8 cellular contexts compared by ENCODE assay signal in genomic region chr17:5237541-5238016, GRCh38. TPM values are rescaled to one million over a fixed set of nuclear protein-coding genes. Genes with fewer than 3 reads are reported as not detected.
A peak's percentile ranks its signal among the peaks of the same experiment; 100 is the strongest.
DNase-seq lines count a peak whose midpoint lies in the region; ATAC-seq and TF ChIP-seq lines count a peak whose summit lies in the region.

No MANE protein-coding gene starts in this region.

- ATAC-seq in GM23338 (peak; percentile 100), Right ventricle myocardium superior (ENCODE audit: poor library complexity) (peak; percentile 52), gastrocnemius medialis (peak in 1 of 2 donors; percentile 41), HG02852 (IDR thresholded peaks at IDR 0.05; ENCODE audit: unreplicated experiment) (no peak), HG02759 (IDR thresholded peaks at IDR 0.05; ENCODE audit: unreplicated experiment) (no peak)

- no peak overlapping the region for H3K27ac Mint-ChIP-seq in GM23338

- H3K4me3 Mint-ChIP-seq in GM23338 = no peak overlapping the region

- no peak overlapping the region for H3K27ac ChIP-seq in GM23338 (ENCODE audit: low read depth)
- H3K27ac ChIP-seq in gastrocnemius medialis = no peak overlapping the region

- H3K27me3 ChIP-seq in GM23338 (ENCODE audit: insufficient read depth) (no peaks in the 10 kb centered on the region), gastrocnemius medialis (no peaks in the 10 kb centered on the region)

- TF ChIP-seq CTCF in GM23338 (conservative IDR thresholded peaks at IDR 0.05; ENCODE audit: low read depth in 2 of 2) (peak; percentile 90 to 92), gastrocnemius medialis (IDR thresholded peaks at IDR 0.05 in 4 of 5, conservative IDR thresholded peaks at IDR 0.05 in 1 of 5) (peak in 4 of 5 experiments; percentile 9 to 48 (median 35))

- H3K9me3 Mint-ChIP-seq in GM23338 = no peaks in the 10 kb centered on the region; the same call in 2 of the 3 replicates

- H3K9me2 ChIP-seq in GM23338 (ENCODE audit: insufficient read depth) = no peaks in the 10 kb centered on the region

- H3K36me3 ChIP-seq in GM23338 (ENCODE audit: insufficient read depth) (no peaks in the 10 kb centered on the region), gastrocnemius medialis (no peaks in the 10 kb centered on the region)

- H4K20me1 ChIP-seq in GM23338 (replicated peaks; ENCODE audit: insufficient read depth) = no peaks in the 10 kb centered on the region

- intact Hi-C loops in Right ventricle myocardium superior (cut with DNase I) = no loop called here
- intact Hi-C loops in gastrocnemius medialis (cut with DNase I; ENCODE audit: low total_unique reads) = no loop called here

- in situ Hi-C loops in Caki2 (cut with HindIII; ENCODE audit: low pct_unique_long_range_greater_than_20kb, low sequenced_read_pairs) = no loop called here
- in situ Hi-C loops in gastrocnemius medialis (cut with MboI; ENCODE audit: low sequenced_read_pairs in 4 of 4) = loop anchor here in 2 of 4 donors (25.0 kb wide), 2 partner anchors 200 to 1200 kb away; partner anchors contain the start of genes AIPL1 (in 1 of the 2), C1QBP (in 1 of the 2) and PIMREG (in 1 of the 2)

- H3K36me3 Mint-ChIP-seq in GM23338 (ENCODE audit: low read depth) = no peaks in the 10 kb centered on the region

- peak; percentile 18 for DNase-seq in Caki2 (ENCODE audit: low read depth)
- peak; percentile 93 for DNase-seq in GM23338 (ENCODE audit: low spot score)
- peak; percentile 39 to 79 for DNase-seq in NCI-H526 (lab: John Stamatoyannopoulos, UW)
- peak; percentile 31 for DNase-seq in activated T-cell treated with anti-CD3 and anti-CD28 coated beads for 48 hours (ENCODE audit: low read depth)
- peak; percentile 50 for DNase-seq in Right ventricle myocardium superior
- peak in 1 of 2 donors; percentile 30 for DNase-seq in gastrocnemius medialis

- H3K4me2 ChIP-seq in GM23338 = no peak overlapping the region

- peaks cover 4% of the 10 kb centered on the region for H3K27me3 Mint-ChIP-seq in GM23338 (ENCODE audit: insufficient read depth, low read depth, poor library complexity)

- no peaks in the 10 kb centered on the region for H3K9me3 ChIP-seq in gastrocnemius medialis

- H3K4me3 ChIP-seq in GM23338 = no peak overlapping the region
- no peak overlapping the region for H3K4me3 ChIP-seq in gastrocnemius medialis

- no peaks in the 10 kb centered on the region for H3F3A ChIP-seq in GM23338 (replicated peaks; ENCODE audit: low read depth)

- H3K4me1 ChIP-seq in GM23338 (ENCODE audit: insufficient read depth) (no peaks in the 10 kb centered on the region), gastrocnemius medialis (peaks cover 0 to 5% of the 10 kb centered on the region in 2 donors)

- TF ChIP-seq POLR2A in gastrocnemius medialis (IDR thresholded peaks at IDR 0.05) = no peak

- no peaks in the 10 kb centered on the region for H3K4me1 Mint-ChIP-seq in GM23338

- H2AFZ ChIP-seq in GM23338 = no peak overlapping the region

- H3K79me2 ChIP-seq in GM23338 (replicated peaks; ENCODE audit: insufficient read depth) = no peaks in the 10 kb centered on the region

TF ChIP-seq in GM23338, 12 proteins besides CTCF, POLR2A, EP300 and RAD21:
- TF ChIP-seq POLR2AphosphoS5 (IDR thresholded peaks at IDR 0.05; ENCODE audit: low read depth) (no peak), ETS1 (IDR thresholded peaks at IDR 0.05) (no peak), ZNF462 (CRISPR knock-in tag; IDR thresholded peaks at IDR 0.05) (peak; percentile 67), ZNF331 (CRISPR knock-in tag; IDR thresholded peaks at IDR 0.05; ENCODE audit: low read depth) (no peak), CREB1 (CRISPR knock-in tag; IDR thresholded peaks at IDR 0.05; ENCODE audit: low read depth) (no peak)

RNA-seq across cellular contexts. Expression of gene SCIMP, which starts 2.9 kb away (rescaled TPM):
- total RNA-seq in Caki2 (2014; rRNA removed; shearing (Covaris generic); ENCODE audit: low replicate concordance) = not detected in 2 replicates
- not detected in 2 replicates for total RNA-seq in GM23338 (2014; rRNA removed; shearing (Covaris generic))
- 0.24 and 0.36 TPM in 2 replicates for polyA plus RNA-seq in GM23338 (2016; fragmentation: Nextera tagmentation; extraction: Ambion mirVana)
- 1.00 TPM for total RNA-seq in Right ventricle myocardium superior
- total RNA-seq in gastrocnemius medialis = 1 to 10 TPM in 1 of 4 donors, under 1 TPM in 3; 0.27 to 1.8 (median 0.37) TPM

RNA-seq across cellular contexts. Expression of gene RABEP1, which starts 44.5 kb away (rescaled TPM):
- total RNA-seq in Caki2 (2014; rRNA removed; shearing (Covaris generic); ENCODE audit: low replicate concordance) = 15.8 and 16.4 TPM in 2 replicates
- 31.3 and 37.0 TPM in 2 replicates for total RNA-seq in GM23338 (2014; rRNA removed; shearing (Covaris generic))
- polyA plus RNA-seq in GM23338 (2016; fragmentation: Nextera tagmentation; extraction: Ambion mirVana) = 70.3 and 88.1 TPM in 2 replicates
- total RNA-seq in Right ventricle myocardium superior (51.7 TPM), gastrocnemius medialis (10 to 100 TPM; 55.4 to 94.8 (median 87.2) TPM)

RNA-seq across cellular contexts. Expression of gene ZNF594, which starts 45.9 kb away (rescaled TPM):
- 2.6 and 3.7 TPM in 2 replicates for total RNA-seq in Caki2 (2014; rRNA removed; shearing (Covaris generic); ENCODE audit: low replicate concordance)
- 15.6 and 16.2 TPM in 2 replicates for total RNA-seq in GM23338 (2014; rRNA removed; shearing (Covaris generic))
- 5.3 and 7.0 TPM in 2 replicates for polyA plus RNA-seq in GM23338 (2016; fragmentation: Nextera tagmentation; extraction: Ambion mirVana)
- total RNA-seq in Right ventricle myocardium superior (5.2 TPM), gastrocnemius medialis (1 to 10 TPM; 1.1 to 6.7 (median 2.9) TPM)

Comparison
In these comparisons a context has a peak if more than half of its experiments do, and no peak if none do; other contexts are left out.
1. ATAC-seq: peak in GM23338 (single experiment) and Right ventricle myocardium superior (single experiment); none in HG02852 (single experiment) and HG02759 (single experiment).